21 cellular contexts compared by ENCODE assay signal in genomic region chr2:176585791-176586190, GRCh38.
"Had no signal": no experiment of that assay in that cellular context is flagged by ENCODE, and none has a peak within 500 bp of the region (broad histone marks: within the 10 kb centered on the region; RNA-seq: fewer than 3 reads in every experiment).

No MANE protein-coding gene starts in this region.

- H3K36me3 ChIP-seq: esophagus squamous epithelium, left ventricle myocardium inferior, lower lobe of right lung, neutrophil, stomach, thoracic aorta, transverse colon had no signal

- H3K4me3 ChIP-seq: esophagus squamous epithelium, left ventricle myocardium inferior, lower lobe of right lung, psoas muscle, skin epidermis, stomach, thoracic aorta, transverse colon had no signal

- ATAC-seq: effector memory CD8-positive, alpha-beta T cell; lower lobe of right lung; psoas muscle; sciatic nerve; stimulated activated naive B cell treated with anti-CD40 and anti-IgM and Interleukin-4, amounts not matched to agents 10 μg/mL and 1 μg/mL and 100 μg/mL, for 72 hours had no signal

- H3K4me1 ChIP-seq: left ventricle myocardium inferior, lower lobe of right lung, psoas muscle, stomach had no signal

- DNase-seq: effector memory CD8-positive, alpha-beta T cell; esophagus squamous epithelium; foreskin fibroblast; immature natural killer cell; left ventricle myocardium inferior; lower lobe of right lung; midbrain; nephron progenitor cell; psoas muscle; stimulated activated CD4-positive, alpha-beta T cell treated with anti-CD3 and anti-CD28 coated beads, Interleukin-2, amount 100 ng/mL, for 24 hours; stimulated activated CD4-positive, alpha-beta T cell treated with anti-CD3 and anti-CD28 coated beads, Interleukin-4, amount 100 ng/mL, for 4 hours; stimulated activated naive B cell treated with anti-CD40 and anti-IgM and Interleukin-4, amounts not matched to agents 10 μg/mL and 1 μg/mL and 100 μg/mL, for 72 hours; stomach; substantia nigra; transverse colon had no signal

- H3K27ac ChIP-seq: epithelial cell of prostate, esophagus squamous epithelium, left ventricle myocardium inferior, lower lobe of right lung, neutrophil, psoas muscle, skin epidermis, stomach, thoracic aorta, transverse colon had no signal

- H3K4me1 Mint-ChIP-seq: immature natural killer cell; memory B cell; stimulated activated naive B cell treated with anti-CD40 and anti-IgM and Interleukin-4, amounts not matched to agents 10 μg/mL and 1 μg/mL and 100 μg/mL, for 72 hours had no signal

- H3K9me3 ChIP-seq: esophagus squamous epithelium, left ventricle myocardium inferior, lower lobe of right lung, neutrophil, psoas muscle, stomach, thoracic aorta, transverse colon had no signal

- H3K27ac Mint-ChIP-seq: effector memory CD8-positive, alpha-beta T cell; immature natural killer cell; memory B cell; stimulated activated naive B cell treated with anti-CD40 and anti-IgM and Interleukin-4, amounts not matched to agents 10 μg/mL and 1 μg/mL and 100 μg/mL, for 72 hours had no signal

- H3K36me3 Mint-ChIP-seq: immature natural killer cell; memory B cell; stimulated activated naive B cell treated with anti-CD40 and anti-IgM and Interleukin-4, amounts not matched to agents 10 μg/mL and 1 μg/mL and 100 μg/mL, for 72 hours had no signal

- H3K27me3 Mint-ChIP-seq: memory B cell had no signal

- H3K9me3 Mint-ChIP-seq: effector memory CD8-positive, alpha-beta T cell; immature natural killer cell; memory B cell; nephron progenitor cell; stimulated activated naive B cell treated with anti-CD40 and anti-IgM and Interleukin-4, amounts not matched to agents 10 μg/mL and 1 μg/mL and 100 μg/mL, for 72 hours had no signal

- H3K27me3 ChIP-seq: transverse colon had no signal

- H3K4me3 Mint-ChIP-seq: effector memory CD8-positive, alpha-beta T cell; immature natural killer cell; memory B cell; nephron progenitor cell; stimulated activated naive B cell treated with anti-CD40 and anti-IgM and Interleukin-4, amounts not matched to agents 10 μg/mL and 1 μg/mL and 100 μg/mL, for 72 hours had no signal
